8 cellular contexts compared by ENCODE assay signal in genomic region chr11:66421492-66422205, GRCh38. TPM values are rescaled to one million over a fixed set of nuclear protein-coding genes. Genes with fewer than 3 reads are reported as not detected.
A peak's percentile ranks its signal among the peaks of the same experiment; 100 is the strongest.
DNase-seq lines count a peak whose midpoint lies in the region; ATAC-seq and TF ChIP-seq lines count a peak whose summit lies in the region.

No MANE protein-coding gene starts in this region.

- no peak overlapping the region for H3K27ac ChIP-seq in foreskin keratinocyte

- no peaks in the 10 kb centered on the region for H3K4me1 ChIP-seq in foreskin keratinocyte

- peak; percentile 76 for DNase-seq in DMS114 treated with DMSO at 0.1 percent for 48 hours (lab: John Stamatoyannopoulos, UW; ENCODE audit: unreplicated experiment)
- DNase-seq in SK-N-DZ (ENCODE audit: low spot score) = peak; percentile 68
- peak; percentile 79 for DNase-seq in activated gamma-delta T cell treated with anti-CD3 and anti-CD28 coated beads, Interleukin-2, amount 50 U/mL, for 16 hours (ENCODE audit: low read depth)
- DNase-seq in foreskin keratinocyte = peak in 1 of 2 donors; percentile 50
- peak; percentile 28 for DNase-seq in non-pigmented ciliary epithelial cell (ENCODE audit: low read depth)
- DNase-seq in stromal cell of bone marrow (ENCODE audit: low read depth) = peak; percentile 69
- DNase-seq in NCI-H128 (lab: John Stamatoyannopoulos, UW; ENCODE audit: unreplicated experiment) = no peak

- peaks cover 26% of the 10 kb centered on the region for H3K27me3 ChIP-seq in foreskin keratinocyte

- TF ChIP-seq CTCF in foreskin keratinocyte (conservative IDR thresholded peaks at IDR 0.05) = peak; percentile 19

- ATAC-seq in HG03159 (IDR thresholded peaks at IDR 0.05; ENCODE audit: unreplicated experiment) = peak; percentile 62
- ATAC-seq in foreskin keratinocyte = peak; percentile 36

RNA-seq across cellular contexts. Expression of gene NPAS4, which starts 0.8 kb away (rescaled TPM):
- not detected in 2 replicates for polyA plus RNA-seq in SK-N-DZ (2014; cell fraction: cytosol; rRNA removed)
- polyA plus RNA-seq in SK-N-DZ (2014; cell fraction: nucleus; rRNA removed) = 0.07 TPM in 1 of 2 replicates, not detected in the other
- not detected in 2 replicates for total RNA-seq in foreskin keratinocyte
- not detected in 2 replicates for polyA plus RNA-seq in foreskin keratinocyte

RNA-seq across cellular contexts. Expression of gene MRPL11, which starts 17.0 kb away (rescaled TPM):
- polyA plus RNA-seq in SK-N-DZ (2014; cell fraction: cytosol; rRNA removed) = 130 and 167 TPM in 2 replicates
- 102 and 106 TPM in 2 replicates for polyA plus RNA-seq in SK-N-DZ (2014; cell fraction: nucleus; rRNA removed)
- 83.1 and 106 TPM in 2 replicates for total RNA-seq in foreskin keratinocyte
- polyA plus RNA-seq in foreskin keratinocyte = 126 and 158 TPM in 2 replicates

RNA-seq across cellular contexts. Expression of gene PELI3, which starts 45.1 kb away (rescaled TPM):
- polyA plus RNA-seq in SK-N-DZ (2014; cell fraction: cytosol; rRNA removed) = 10.7 and 11.0 TPM in 2 replicates
- polyA plus RNA-seq in SK-N-DZ (2014; cell fraction: nucleus; rRNA removed) = 6.0 and 7.4 TPM in 2 replicates
- 11.1 and 11.7 TPM in 2 replicates for total RNA-seq in foreskin keratinocyte
- polyA plus RNA-seq in foreskin keratinocyte = 7.5 and 8.2 TPM in 2 replicates

RNA-seq across cellular contexts. Expression of gene SLC29A2, which starts 50.1 kb away (rescaled TPM):
- polyA plus RNA-seq in SK-N-DZ (2014; cell fraction: cytosol; rRNA removed) = 14.6 and 20.2 TPM in 2 replicates
- 46.1 and 62.7 TPM in 2 replicates for polyA plus RNA-seq in SK-N-DZ (2014; cell fraction: nucleus; rRNA removed)
- total RNA-seq in foreskin keratinocyte = 4.4 and 4.8 TPM in 2 replicates
- 6.2 and 6.7 TPM in 2 replicates for polyA plus RNA-seq in foreskin keratinocyte

RNA-seq across cellular contexts. Expression of gene DPP3, which starts 58.6 kb away (rescaled TPM):
- 57.4 and 62.3 TPM in 2 replicates for polyA plus RNA-seq in SK-N-DZ (2014; cell fraction: cytosol; rRNA removed)
- 88.9 and 107 TPM in 2 replicates for polyA plus RNA-seq in SK-N-DZ (2014; cell fraction: nucleus; rRNA removed)
- total RNA-seq in foreskin keratinocyte = 64.9 and 73.3 TPM in 2 replicates
- 61.8 and 69.0 TPM in 2 replicates for polyA plus RNA-seq in foreskin keratinocyte
